Comparison of ENCODE assay signal across 25 cellular contexts in the genomic region with DNA sequence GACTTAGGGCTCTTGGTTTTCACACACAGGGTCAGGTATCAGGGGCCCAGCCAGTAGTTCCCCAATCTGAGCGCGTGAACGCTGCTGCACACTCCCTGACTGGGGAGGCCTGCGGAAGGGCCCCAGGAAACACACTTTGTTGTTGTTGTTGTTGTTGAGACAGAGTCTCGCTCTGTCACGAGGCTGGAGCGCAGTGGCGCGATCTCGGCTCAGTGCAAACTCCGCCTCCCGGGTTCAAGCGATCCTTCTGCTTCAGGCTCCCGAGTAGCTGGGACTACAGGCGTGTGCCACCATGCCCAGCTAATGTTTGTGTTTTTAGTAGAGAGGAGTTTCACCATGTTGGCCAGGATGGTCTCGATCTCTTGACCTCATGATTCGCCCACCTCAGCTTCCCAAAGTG.
DNase-seq lines count a peak whose midpoint lies in the region; ATAC-seq, FAIRE-seq and TF ChIP-seq lines count a peak whose summit lies in the region.
"Had no signal": no experiment of that assay in that cellular context is flagged by ENCODE, and none has a peak within 500 bp of the region (broad histone marks: within the 10 kb centered on the region; RNA-seq: fewer than 3 reads in every experiment).

No MANE protein-coding gene starts in this region.

- H3K36me3 Mint-ChIP-seq in GM23338 (ENCODE audit: low read depth), result no peaks in the 10 kb centered on the region
- H3K36me3 Mint-ChIP-seq in activated naive CD4-positive, alpha-beta T cell treated with anti-CD3 and anti-CD28 coated beads, Interleukin-2, amount 50 U/mL, for 72 hours, result no peaks in the 10 kb centered on the region

- no peak overlapping the region for H3K27ac Mint-ChIP-seq in GM23338
- H3K27ac Mint-ChIP-seq in activated naive CD4-positive, alpha-beta T cell treated with anti-CD3 and anti-CD28 coated beads, Interleukin-2, amount 50 U/mL, for 72 hours, result no peak overlapping the region
- H3K27ac Mint-ChIP-seq: H9 had no signal

- H3K4me2 ChIP-seq in GM23338, result no peak overlapping the region
- H3K4me2 ChIP-seq: PC-9 had no signal

- H3K27ac ChIP-seq in GM23338 (ENCODE audit: low read depth) (no peak overlapping the region), duodenal mucosa (ENCODE audit: low read depth, low read length) (peak overlapping the region; percentile 71), right lobe of liver (peak overlapping the region; percentile 72 to 93 (median 81)), small intestine (ENCODE audit: low read depth in 1 of 2, low read length in 1 of 2) (peak overlapping the region; percentile 87 to 95)
- H3K27ac ChIP-seq: GM23248, PC-9 had no signal

- no peak for FAIRE-seq in small intestine (lab: Jason Lieb, UNC)
- FAIRE-seq: D721Med, HTR-8/SVneo had no signal

- ATAC-seq in GM23338 (no peak), right lobe of liver (no peak), GM19463 (IDR thresholded peaks at IDR 0.05; ENCODE audit: unreplicated experiment) (no peak), HG03095 (IDR thresholded peaks at IDR 0.05; ENCODE audit: unreplicated experiment) (no peak)
- ATAC-seq in activated naive CD4-positive, alpha-beta T cell treated with anti-CD3 and anti-CD28 coated beads, Interleukin-2, amount 50 U/mL, for 72 hours, result no peak

- no peak for TF ChIP-seq CTCF in GM23338 (conservative IDR thresholded peaks at IDR 0.05; ENCODE audit: low read depth in 2 of 2)
- TF ChIP-seq CTCF in right lobe of liver (IDR thresholded peaks at IDR 0.05), result no peak

- no peaks in the 10 kb centered on the region for H3K9me3 Mint-ChIP-seq in GM23338
- H3K9me3 Mint-ChIP-seq in activated naive CD4-positive, alpha-beta T cell treated with anti-CD3 and anti-CD28 coated beads, Interleukin-2, amount 50 U/mL, for 72 hours, result no peaks in the 10 kb centered on the region

- no peak for DNase-seq in GM23338 (ENCODE audit: low spot score)
- DNase-seq in right lobe of liver, result no peak
- DNase-seq in small intestine, result no peak
- no peak for DNase-seq in KG1 (lab: John Stamatoyannopoulos, UW)
- no peak for DNase-seq in activated naive CD4-positive, alpha-beta T cell treated with anti-CD3 and anti-CD28 coated beads, Interleukin-2, amount 50 U/mL, for 72 hours (ENCODE audit: low spot score in 2 of 2)
- DNase-seq: 8988T; ACHN; GM23248; H9; KBM-7; MG63; NCI-H1105 treated with DMSO at 0.1 percent for 48 hours; NCI-H146; NCI-H1930; NCI-H446 treated with DMSO at 0.1 percent for 48 hours; NCI-H526; NCI-H82; NK-92 treated with Interleukin-12 subunit alpha and Interleukin-12 subunit beta, amount 100 ng/mL, for 24 hours; SHP77 treated with DMSO at 0.1 percent for 48 hours had no signal

- H3K27me3 Mint-ChIP-seq in GM23338 (ENCODE audit: insufficient read depth, low read depth, poor library complexity), result no peaks in the 10 kb centered on the region

- H3K9me3 ChIP-seq in duodenal mucosa (ENCODE audit: control insufficient read depth in 1 of 2, low read length in 2 of 2) (no peaks in the 10 kb centered on the region), right lobe of liver (no peaks in the 10 kb centered on the region), small intestine (ENCODE audit: control insufficient read depth, low read depth) (no peaks in the 10 kb centered on the region)
- H3K9me3 ChIP-seq: MG63 had no signal

- H3K4me1 Mint-ChIP-seq in GM23338, result no peaks in the 10 kb centered on the region
- H3K4me1 Mint-ChIP-seq: H9 had no signal

- TF ChIP-seq POLR2A in right lobe of liver (IDR thresholded peaks at IDR 0.05), result no peak

- H2AFZ ChIP-seq in GM23338, result 0 out of 2 replicates have a peak overlapping the region, but pooled peaks have one; percentile 38
- H2AFZ ChIP-seq: GM23248, PC-9 had no signal

- peak overlapping the region; percentile 44 to 63 for H3K9ac ChIP-seq in duodenal mucosa (ENCODE audit: low read depth in 1 of 2, low read length in 2 of 2)
- H3K9ac ChIP-seq: GM23248 had no signal

- intact Hi-C loops in right lobe of liver (cut with DNase I), result no loop called here

- no peak overlapping the region for H3K4me3 Mint-ChIP-seq in GM23338
- H3K4me3 Mint-ChIP-seq: H9 had no signal

- H3K4me3 ChIP-seq in GM23338 (no peak overlapping the region), duodenal mucosa (ENCODE audit: low read depth in 1 of 2, low read length in 2 of 2) (peak overlapping the region; percentile 8 to 28), right lobe of liver (no peak overlapping the region), small intestine (ENCODE audit: low read depth in 1 of 2, low read length in 2 of 2) (no peak overlapping the region)
- H3K4me3 ChIP-seq: GM23248, MG63, PC-9 had no signal

- no peaks in the 10 kb centered on the region; the same call in 1 of the 2 replicates for H4K20me1 ChIP-seq in GM23338 (replicated peaks; ENCODE audit: insufficient read depth)

- H3K9me2 ChIP-seq in GM23338 (ENCODE audit: insufficient read depth), result no peaks in the 10 kb centered on the region

- 80% methylated on average over 8 of the region's 17 CpGs for WGBS in right lobe of liver (ENCODE audit: insufficient coverage, low coverage, low lambda C conversion rate, missing lambda C conversion rate)
- 27 to 67% (median 54%) methylated on average over 17 of the region's 17 CpGs for WGBS in small intestine, 3 donors

- H3K79me2 ChIP-seq in GM23338 (replicated peaks; ENCODE audit: insufficient read depth), result no peaks in the 10 kb centered on the region

- no peaks in the 10 kb centered on the region for H3K36me3 ChIP-seq in GM23338 (ENCODE audit: insufficient read depth)
- no peaks in the 10 kb centered on the region for H3K36me3 ChIP-seq in duodenal mucosa (ENCODE audit: control insufficient read depth in 1 of 2, insufficient read depth in 2 of 2, low read length in 2 of 2)
- H3K36me3 ChIP-seq in right lobe of liver, result no peaks in the 10 kb centered on the region
- no peaks in the 10 kb centered on the region for H3K36me3 ChIP-seq in small intestine (ENCODE audit: control insufficient read depth in 2 of 2, insufficient read depth in 2 of 2, low read length in 2 of 2)
- H3K36me3 ChIP-seq: MG63 had no signal

- H3K27me3 ChIP-seq in GM23338 (ENCODE audit: insufficient read depth) (no peaks in the 10 kb centered on the region), duodenal mucosa (ENCODE audit: control insufficient read depth in 1 of 2, insufficient read depth in 2 of 2, low read length in 2 of 2) (no peaks in the 10 kb centered on the region), right lobe of liver (no peaks in the 10 kb centered on the region), small intestine (ENCODE audit: control insufficient read depth in 2 of 2, insufficient read depth in 2 of 2, low read length in 2 of 2) (no peaks in the 10 kb centered on the region)
- H3K27me3 ChIP-seq: MG63 had no signal

- H3K4me1 ChIP-seq in GM23338 (ENCODE audit: insufficient read depth) (no peaks in the 10 kb centered on the region), duodenal mucosa (ENCODE audit: control insufficient read depth in 1 of 2, insufficient read depth in 2 of 2, low read length in 2 of 2) (peaks cover 61 to 67% of the 10 kb centered on the region in 2 donors), right lobe of liver (peaks cover 0 to 33% (median 7%) of the 10 kb centered on the region in 4 donors), small intestine (ENCODE audit: control insufficient read depth in 2 of 2, insufficient read depth in 1 of 2, low read depth in 1 of 2, low read length in 1 of 2) (peaks cover 2 to 13% of the 10 kb centered on the region in 2 donors)

- H3F3A ChIP-seq in GM23338 (replicated peaks; ENCODE audit: low read depth), result no peaks in the 10 kb centered on the region

TF ChIP-seq in GM23338, 12 proteins besides CTCF, POLR2A, EP300 and RAD21:
- TF ChIP-seq, protein P1, sequence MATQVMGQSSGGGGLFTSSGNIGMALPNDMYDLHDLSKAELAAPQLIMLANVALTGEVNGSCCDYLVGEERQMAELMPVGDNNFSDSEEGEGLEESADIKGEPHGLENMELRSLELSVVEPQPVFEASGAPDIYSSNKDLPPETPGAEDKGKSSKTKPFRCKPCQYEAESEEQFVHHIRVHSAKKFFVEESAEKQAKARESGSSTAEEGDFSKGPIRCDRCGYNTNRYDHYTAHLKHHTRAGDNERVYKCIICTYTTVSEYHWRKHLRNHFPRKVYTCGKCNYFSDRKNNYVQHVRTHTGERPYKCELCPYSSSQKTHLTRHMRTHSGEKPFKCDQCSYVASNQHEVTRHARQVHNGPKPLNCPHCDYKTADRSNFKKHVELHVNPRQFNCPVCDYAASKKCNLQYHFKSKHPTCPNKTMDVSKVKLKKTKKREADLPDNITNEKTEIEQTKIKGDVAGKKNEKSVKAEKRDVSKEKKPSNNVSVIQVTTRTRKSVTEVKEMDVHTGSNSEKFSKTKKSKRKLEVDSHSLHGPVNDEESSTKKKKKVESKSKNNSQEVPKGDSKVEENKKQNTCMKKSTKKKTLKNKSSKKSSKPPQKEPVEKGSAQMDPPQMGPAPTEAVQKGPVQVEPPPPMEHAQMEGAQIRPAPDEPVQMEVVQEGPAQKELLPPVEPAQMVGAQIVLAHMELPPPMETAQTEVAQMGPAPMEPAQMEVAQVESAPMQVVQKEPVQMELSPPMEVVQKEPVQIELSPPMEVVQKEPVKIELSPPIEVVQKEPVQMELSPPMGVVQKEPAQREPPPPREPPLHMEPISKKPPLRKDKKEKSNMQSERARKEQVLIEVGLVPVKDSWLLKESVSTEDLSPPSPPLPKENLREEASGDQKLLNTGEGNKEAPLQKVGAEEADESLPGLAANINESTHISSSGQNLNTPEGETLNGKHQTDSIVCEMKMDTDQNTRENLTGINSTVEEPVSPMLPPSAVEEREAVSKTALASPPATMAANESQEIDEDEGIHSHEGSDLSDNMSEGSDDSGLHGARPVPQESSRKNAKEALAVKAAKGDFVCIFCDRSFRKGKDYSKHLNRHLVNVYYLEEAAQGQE (IDR thresholded peaks at IDR 0.05; ENCODE audit: unreplicated experiment), result no peak
- no peak for TF ChIP-seq POLR2AphosphoS5 (IDR thresholded peaks at IDR 0.05; ENCODE audit: low read depth)

Comparison
In these comparisons a context has a peak if more than half of its experiments do, and no peak if none do; other contexts are left out.
1. H3K4me3 ChIP-seq: peak in duodenal mucosa (2 of 2); none in GM23338 (single experiment), right lobe of liver (0 of 3) and small intestine (0 of 2).